In genomic region chr3:144167634-144168033, GRCh38 we compare ENCODE assay signal across 26 cellular contexts.
"Had no signal": no experiment of that assay in that cellular context is flagged by ENCODE, and none has a peak within 500 bp of the region (broad histone marks: within the 10 kb centered on the region; RNA-seq: fewer than 3 reads in every experiment).

No MANE protein-coding gene starts in this region.

- DNase-seq: IMR-90, Karpas-422, KG1, MG63, NCI-H1092, NCI-H1105 treated with DMSO at 0.1 percent for 48 hours, NCI-H1417 treated with DMSO at 0.1 percent for 48 hours, NCI-H146, NCI-H1694 treated with DMSO at 0.1 percent for 48 hours, NCI-H1930, NCI-H2081 treated with DMSO at 0.1 percent for 48 hours, NCI-H2171, NCI-H226, NCI-H446, NCI-H510A, NCI-H524 treated with DMSO at 0.1 percent for 48 hours, NCI-H69, NCI-H774, OCI-M1, Right ventricle myocardium superior, RPMI8226, SIG-M5 had no signal

- H3K27ac ChIP-seq: SJSA1, SK-N-MC had no signal

- H3K4me3 ChIP-seq: MG63, SJSA1, SK-N-MC had no signal

- H3K27me3 ChIP-seq: MG63, SJSA1 had no signal

- H3K36me3 ChIP-seq: MG63, SJSA1 had no signal

- H3K4me1 ChIP-seq: SJSA1 had no signal

- H3K9me3 ChIP-seq: MG63, SJSA1 had no signal

- FAIRE-seq: HepG2, RCC 7860 had no signal

- ATAC-seq: HepG2 had no signal
